In genomic region chr5:83815661-83816060, GRCh38 we compare ENCODE assay signal across 20 cellular contexts.
"Had no signal": no experiment of that assay in that cellular context is flagged by ENCODE, and none has a peak within 500 bp of the region (broad histone marks: within the 10 kb centered on the region; RNA-seq: fewer than 3 reads in every experiment).

No MANE protein-coding gene starts in this region.

- DNase-seq: stimulated activated CD4-positive, alpha-beta T cell treated with anti-CD3 and anti-CD28 coated beads, Interleukin-2, amount 100 ng/mL, for 48 hours; stimulated activated CD4-positive, alpha-beta T cell treated with anti-CD3 and anti-CD28 coated beads, Interleukin-4, amount 100 ng/mL, for 1 hour; stimulated activated CD4-positive, alpha-beta T cell treated with anti-CD3 and anti-CD28 coated beads, Interleukin-4, amount 100 ng/mL, for 24 hours; stimulated activated CD4-positive, alpha-beta T cell treated with anti-CD3 and anti-CD28 coated beads, Interleukin-4, amount 100 ng/mL, for 4 hours; stimulated activated CD8-positive, alpha-beta memory T cell treated with anti-CD3 and anti-CD28 coated beads, Interleukin-4, amount 100 ng/mL, for 48 hours; stimulated activated naive B cell treated with anti-CD40 and anti-IgM and Interleukin-4, amounts not matched to agents 10 μg/mL and 1 μg/mL and 100 μg/mL, for 72 hours; stimulated activated naive CD4-positive, alpha-beta T cell; stimulated activated naive CD4-positive, alpha-beta T cell treated with Interleukin-2 at 50 U/mL for 16 hours; stimulated activated naive CD8-positive, alpha-beta T cell treated with anti-CD3 and anti-CD28 coated beads, Interleukin-15, amount 100 ng/mL, for 72 hours; stimulated activated naive CD8-positive, alpha-beta T cell treated with anti-CD3 and anti-CD28 coated beads, Interleukin-15, Interleukin-2, amounts not matched to agents 100 U/mL and 50 U/mL, for 24 hours; stomach; substantia nigra; testis; tibial artery; transverse colon; trophoblast cell; upper lobe of left lung; upper lobe of right lung; uterus had no signal

- FAIRE-seq: urothelium cell line had no signal
